In the genomic region with DNA sequence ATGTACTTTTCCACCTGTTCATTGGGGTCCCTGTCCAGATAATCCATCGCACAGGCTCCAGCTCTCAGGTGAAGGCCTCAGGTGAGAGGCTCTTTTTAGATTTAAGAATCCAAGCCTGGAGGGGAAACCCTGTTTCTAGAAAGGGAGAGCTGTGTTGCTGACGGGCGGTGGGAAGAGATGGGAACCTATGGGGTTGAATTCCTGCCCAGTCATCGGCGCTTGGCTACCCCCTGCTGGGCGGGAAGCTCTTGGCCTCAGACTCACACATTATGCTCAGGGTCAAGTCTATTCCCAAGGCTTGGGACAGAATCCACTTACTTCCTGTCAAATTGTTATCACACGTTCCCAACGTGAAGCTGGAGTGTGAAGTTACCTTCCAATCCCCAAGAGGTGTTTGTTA, we compare ENCODE assay signal across 8 cellular contexts.
DNase-seq lines count a peak whose midpoint lies in the region; ATAC-seq and TF ChIP-seq lines count a peak whose summit lies in the region.

No MANE protein-coding gene starts in this region.

- no peaks in the 10 kb centered on the region for H3K9me3 Mint-ChIP-seq in stimulated activated effector memory CD8-positive, alpha-beta T cell treated with anti-CD3 and anti-CD28 coated beads, Interleukin-12 subunit alpha, Interleukin-12 subunit beta, amount 100 ng/mL, for 72 hours
- H3K9me3 Mint-ChIP-seq in effector memory CD8-positive, alpha-beta T cell, result peaks cover 0 to 17% of the 10 kb centered on the region in 2 donors

- H3K36me3 Mint-ChIP-seq in stimulated activated effector memory CD8-positive, alpha-beta T cell treated with anti-CD3 and anti-CD28 coated beads, Interleukin-12 subunit alpha, Interleukin-12 subunit beta, amount 100 ng/mL, for 72 hours, result no peaks in the 10 kb centered on the region
- no peaks in the 10 kb centered on the region for H3K36me3 Mint-ChIP-seq in effector memory CD8-positive, alpha-beta T cell (ENCODE audit: insufficient read depth)

- H3K4me1 ChIP-seq in DND-41 (ENCODE audit: insufficient read depth, low read length) (no peaks in the 10 kb centered on the region), mammary epithelial cell (ENCODE audit: insufficient read depth, low read length) (no peaks in the 10 kb centered on the region), mucosa of descending colon (ENCODE audit: low read depth) (no peaks in the 10 kb centered on the region)

- dilution Hi-C loops in mammary epithelial cell (cut with HindIII; ENCODE audit: low sequenced_read_pairs), result loop anchor here (25.0 kb wide), 1 partner anchor 778 kb away; a partner anchor contains a TSS

- no peak for DNase-seq in DND-41
- peak; percentile 61 for DNase-seq in NCI-H1436 (lab: John Stamatoyannopoulos, UW)
- peak; percentile 46 for DNase-seq in mammary epithelial cell
- DNase-seq in mucosa of descending colon, result peak; percentile 41 to 54 (median 43)
- no peak for DNase-seq in stimulated activated effector memory CD8-positive, alpha-beta T cell treated with anti-CD3 and anti-CD28 coated beads, Interleukin-12 subunit alpha, Interleukin-12 subunit beta, amount 100 ng/mL, for 72 hours (ENCODE audit: low spot score in 2 of 2)
- no peak for DNase-seq in stimulated activated CD4-positive, alpha-beta T cell treated with anti-CD3 and anti-CD28 coated beads, Interleukin-15, amount 100 ng/mL, for 24 hours
- DNase-seq in effector memory CD8-positive, alpha-beta T cell, result no peak
- no peak for DNase-seq in GM13977 (ENCODE audit: low spot score)

- ATAC-seq in DND-41 (ENCODE audit: insufficient read depth, low read depth) (no peak), mucosa of descending colon (peak; percentile 88)
- no peak for ATAC-seq in stimulated activated effector memory CD8-positive, alpha-beta T cell treated with anti-CD3 and anti-CD28 coated beads, Interleukin-12 subunit alpha, Interleukin-12 subunit beta, amount 100 ng/mL, for 72 hours
- ATAC-seq in effector memory CD8-positive, alpha-beta T cell (replicated peaks), result no peak

- 31% methylated on average over 3 of the region's 8 CpGs for WGBS in mammary epithelial cell (ENCODE audit: low coverage, missing lambda C conversion rate)

- H3K4me1 Mint-ChIP-seq in stimulated activated effector memory CD8-positive, alpha-beta T cell treated with anti-CD3 and anti-CD28 coated beads, Interleukin-12 subunit alpha, Interleukin-12 subunit beta, amount 100 ng/mL, for 72 hours, result no peaks in the 10 kb centered on the region
- no peaks in the 10 kb centered on the region for H3K4me1 Mint-ChIP-seq in effector memory CD8-positive, alpha-beta T cell (ENCODE audit: low read depth in 2 of 2)

- H3K36me3 ChIP-seq in DND-41 (ENCODE audit: insufficient read depth, low read length) (no peaks in the 10 kb centered on the region), mammary epithelial cell (ENCODE audit: insufficient read depth, low read length) (no peaks in the 10 kb centered on the region), mucosa of descending colon (ENCODE audit: low read depth) (no peaks in the 10 kb centered on the region)

- H3K27ac ChIP-seq in DND-41 (ENCODE audit: low read length) (no peak overlapping the region), mammary epithelial cell (ENCODE audit: insufficient read depth, low read depth, low read length) (no peak overlapping the region)

- H4K20me1 ChIP-seq in DND-41 (ENCODE audit: insufficient read depth, low read length) (no peaks in the 10 kb centered on the region), mammary epithelial cell (ENCODE audit: insufficient read depth, low read length) (no peaks in the 10 kb centered on the region)

- H3K4me2 ChIP-seq in DND-41 (ENCODE audit: insufficient read depth, low read length) (no peak overlapping the region), mammary epithelial cell (ENCODE audit: insufficient read depth, low read depth, low read length) (no peak overlapping the region)

- H2AFZ ChIP-seq in DND-41 (ENCODE audit: low read depth, low read length) (no peak overlapping the region), mammary epithelial cell (ENCODE audit: low read depth, low read length) (peak overlapping the region; percentile 22)

- no peak overlapping the region for H3K9ac ChIP-seq in DND-41 (ENCODE audit: low read depth, low read length)
- H3K9ac ChIP-seq in mammary epithelial cell (ENCODE audit: insufficient read depth, low read length), result no peak overlapping the region

- no peak overlapping the region for H3K4me3 ChIP-seq in DND-41 (ENCODE audit: low read depth in 1 of 2, low read length in 2 of 2)
- H3K4me3 ChIP-seq in mammary epithelial cell (replicated peaks in 1 of 3; ENCODE audit: insufficient read depth in 1 of 3, low read depth in 2 of 3, low read length in 3 of 3), result no peak overlapping the region
- H3K4me3 ChIP-seq in mucosa of descending colon, result no peak overlapping the region

- no peaks in the 10 kb centered on the region for H3K9me3 ChIP-seq in DND-41 (ENCODE audit: insufficient read depth, low read length, severe bottlenecking)
- H3K9me3 ChIP-seq in mammary epithelial cell (replicated peaks; ENCODE audit: insufficient read depth, low read length), result no peaks in the 10 kb centered on the region
- H3K9me3 ChIP-seq in mucosa of descending colon, result no peaks in the 10 kb centered on the region

- TF ChIP-seq CTCF in DND-41 (IDR thresholded peaks at IDR 0.05; ENCODE audit: borderline replicate concordance, extremely low read depth, low read length, poor library complexity, severe bottlenecking) (peak; percentile 36), mammary epithelial cell (conservative IDR thresholded peaks at IDR 0.05 in 1 of 2, IDR thresholded peaks at IDR 0.05 in 1 of 2; ENCODE audit: extremely low read depth in 1 of 2, insufficient read depth in 1 of 2, low read depth in 1 of 2, low read length in 2 of 2) (peak; percentile 49 to 71), mucosa of descending colon (IDR thresholded peaks at IDR 0.05) (no peak), GM13977 (IDR thresholded peaks at IDR 0.05; ENCODE audit: extremely low read depth, insufficient read depth, missing control alignments) (no peak)

- H3K27ac Mint-ChIP-seq in stimulated activated effector memory CD8-positive, alpha-beta T cell treated with anti-CD3 and anti-CD28 coated beads, Interleukin-12 subunit alpha, Interleukin-12 subunit beta, amount 100 ng/mL, for 72 hours, result no peak overlapping the region
- no peak overlapping the region for H3K27ac Mint-ChIP-seq in effector memory CD8-positive, alpha-beta T cell

- in situ Hi-C loops in mammary epithelial cell (cut with MboI; ENCODE audit: low sequenced_read_pairs in 2 of 2) (loop anchor here (25.0 kb wide), 1 partner anchor 778 kb away; a partner anchor contains a TSS), GM13977 (cut with MboI; ENCODE audit: low pct_unique_long_range_greater_than_20kb, low sequenced_read_pairs, unreplicated experiment) (no loop called here)

- H3K27me3 Mint-ChIP-seq in effector memory CD8-positive, alpha-beta T cell, result peaks cover 6% of the 10 kb centered on the region in 2 donors

- intact Hi-C loops in mammary epithelial cell (cut with micrococcal nuclease), result loop anchor here (1.0 to 10.0 kb wide), 5 partner anchors 108 to 786 kb away; no protein-coding TSS in a partner anchor
- intact Hi-C loops in mucosa of descending colon (cut with DNase I, micrococcal nuclease), result no loop called here

- H3K27me3 ChIP-seq in DND-41 (ENCODE audit: insufficient read depth, low read length, poor library complexity) (peaks cover 4% of the 10 kb centered on the region), mammary epithelial cell (ENCODE audit: insufficient read depth, low read length) (no peaks in the 10 kb centered on the region)

- H3K4me3 Mint-ChIP-seq in stimulated activated effector memory CD8-positive, alpha-beta T cell treated with anti-CD3 and anti-CD28 coated beads, Interleukin-12 subunit alpha, Interleukin-12 subunit beta, amount 100 ng/mL, for 72 hours, result no peak overlapping the region
- H3K4me3 Mint-ChIP-seq in effector memory CD8-positive, alpha-beta T cell, result no peak overlapping the region

- no TSS peak for BruUV-seq in mammary epithelial cell (replicated peaks; lab: Mats Ljungman, UMichigan)

- H3K79me2 ChIP-seq in DND-41 (ENCODE audit: insufficient read depth, low read length) (no peaks in the 10 kb centered on the region), mammary epithelial cell (ENCODE audit: insufficient read depth, low read length) (no peaks in the 10 kb centered on the region)

- CTCF ChIA-PET in mammary epithelial cell (lab: Charles Lee; ENCODE audit: low non-redundant PET), result no interaction called here

Comparison
In these comparisons a context has a peak if more than half of its experiments do, and no peak if none do; other contexts are left out.
1. DNase-seq: peak in NCI-H1436 (single experiment), mammary epithelial cell (single experiment) and mucosa of descending colon (3 of 3); none in DND-41 (single experiment), stimulated activated effector memory CD8-positive, alpha-beta T cell treated with anti-CD3 and anti-CD28 coated beads, Interleukin-12 subunit alpha, Interleukin-12 subunit beta, amount 100 ng/mL, for 72 hours (0 of 2), stimulated activated CD4-positive, alpha-beta T cell treated with anti-CD3 and anti-CD28 coated beads, Interleukin-15, amount 100 ng/mL, for 24 hours (single experiment), effector memory CD8-positive, alpha-beta T cell (0 of 3) and GM13977 (single experiment).
2. CTCF ChIP-seq: peak in DND-41 (single experiment) and mammary epithelial cell (2 of 2); none in mucosa of descending colon (single experiment) and GM13977 (single experiment).